Comparison of ENCODE assay signal across 1 cellular context in the genomic region with DNA sequence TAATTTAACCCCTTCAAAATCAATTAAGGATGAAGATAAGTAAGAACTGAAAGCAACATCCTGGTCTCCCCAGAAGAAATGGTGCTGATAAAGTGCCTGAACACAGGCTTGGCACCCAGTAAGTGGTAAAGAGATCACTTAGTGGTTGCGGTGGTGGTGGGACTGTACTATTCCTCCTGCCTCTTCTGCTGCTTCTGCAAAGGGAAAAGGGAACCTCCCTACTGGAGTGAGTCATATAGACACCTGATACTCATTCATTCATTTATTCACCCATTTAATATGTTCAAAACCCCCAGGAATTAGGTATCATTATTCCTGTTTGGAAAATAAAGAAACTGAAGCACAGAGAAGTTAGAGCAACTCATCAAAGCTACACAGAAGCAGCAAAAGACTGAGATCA.
TF ChIP-seq lines count a peak whose summit lies in the region.

No MANE protein-coding gene starts in this region.

TF ChIP-seq in GM12878, 131 proteins besides CTCF, POLR2A, EP300 and RAD21:
- no peak for TF ChIP-seq HCFC1 (IDR thresholded peaks at IDR 0.05; ENCODE audit: low read length)
- no peak for TF ChIP-seq IKZF2 (IDR thresholded peaks at IDR 0.05)
- TF ChIP-seq PML (IDR thresholded peaks at IDR 0.05; ENCODE audit: low read length): no peak
- no peak for TF ChIP-seq ZNF384 (IDR thresholded peaks at IDR 0.05; ENCODE audit: borderline replicate concordance, low read depth, low read length)
- TF ChIP-seq KDM1A (IDR thresholded peaks at IDR 0.05; ENCODE audit: borderline replicate concordance): no peak
- no peak for TF ChIP-seq POU2F2 (IDR thresholded peaks at IDR 0.05; ENCODE audit: borderline replicate concordance, low read depth, low read length)
- TF ChIP-seq NR2F1 (conservative IDR thresholded peaks at IDR 0.05): no peak
- TF ChIP-seq RUNX3 (IDR thresholded peaks at IDR 0.05; ENCODE audit: low read length): peak; percentile 70
- TF ChIP-seq POLR2AphosphoS5 (IDR thresholded peaks at IDR 0.05; ENCODE audit: low read length): no peak
- peak; percentile 63 for TF ChIP-seq EED (IDR thresholded peaks at IDR 0.05; ENCODE audit: low read depth)
- TF ChIP-seq, protein P1, sequence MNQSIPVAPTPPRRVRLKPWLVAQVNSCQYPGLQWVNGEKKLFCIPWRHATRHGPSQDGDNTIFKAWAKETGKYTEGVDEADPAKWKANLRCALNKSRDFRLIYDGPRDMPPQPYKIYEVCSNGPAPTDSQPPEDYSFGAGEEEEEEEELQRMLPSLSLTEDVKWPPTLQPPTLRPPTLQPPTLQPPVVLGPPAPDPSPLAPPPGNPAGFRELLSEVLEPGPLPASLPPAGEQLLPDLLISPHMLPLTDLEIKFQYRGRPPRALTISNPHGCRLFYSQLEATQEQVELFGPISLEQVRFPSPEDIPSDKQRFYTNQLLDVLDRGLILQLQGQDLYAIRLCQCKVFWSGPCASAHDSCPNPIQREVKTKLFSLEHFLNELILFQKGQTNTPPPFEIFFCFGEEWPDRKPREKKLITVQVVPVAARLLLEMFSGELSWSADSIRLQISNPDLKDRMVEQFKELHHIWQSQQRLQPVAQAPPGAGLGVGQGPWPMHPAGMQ (IDR thresholded peaks at IDR 0.05; ENCODE audit: borderline replicate concordance): no peak
- no peak for TF ChIP-seq YBX1 (IDR thresholded peaks at IDR 0.05)
- TF ChIP-seq CBFB (IDR thresholded peaks at IDR 0.05; ENCODE audit: low read depth): no peak
- no peak for TF ChIP-seq CHD4 (IDR thresholded peaks at IDR 0.05)
- TF ChIP-seq JUNB (IDR thresholded peaks at IDR 0.05): peak; percentile 35; the same call in 1 of the 2 replicates
- no peak for TF ChIP-seq SUZ12 (IDR thresholded peaks at IDR 0.05; ENCODE audit: unreplicated experiment)
- no peak for TF ChIP-seq ZNF207 (IDR thresholded peaks at IDR 0.05; ENCODE audit: borderline replicate concordance)
- TF ChIP-seq ZZZ3 (IDR thresholded peaks at IDR 0.05; ENCODE audit: control insufficient read depth, insufficient read length, low read depth): no peak
- TF ChIP-seq SREBF1 (IDR thresholded peaks at IDR 0.05; ENCODE audit: low read length): no peak
- TF ChIP-seq RELA (IDR thresholded peaks at IDR 0.05; ENCODE audit: borderline replicate concordance, partially characterized antibody): no peak
- TF ChIP-seq, protein P2, sequence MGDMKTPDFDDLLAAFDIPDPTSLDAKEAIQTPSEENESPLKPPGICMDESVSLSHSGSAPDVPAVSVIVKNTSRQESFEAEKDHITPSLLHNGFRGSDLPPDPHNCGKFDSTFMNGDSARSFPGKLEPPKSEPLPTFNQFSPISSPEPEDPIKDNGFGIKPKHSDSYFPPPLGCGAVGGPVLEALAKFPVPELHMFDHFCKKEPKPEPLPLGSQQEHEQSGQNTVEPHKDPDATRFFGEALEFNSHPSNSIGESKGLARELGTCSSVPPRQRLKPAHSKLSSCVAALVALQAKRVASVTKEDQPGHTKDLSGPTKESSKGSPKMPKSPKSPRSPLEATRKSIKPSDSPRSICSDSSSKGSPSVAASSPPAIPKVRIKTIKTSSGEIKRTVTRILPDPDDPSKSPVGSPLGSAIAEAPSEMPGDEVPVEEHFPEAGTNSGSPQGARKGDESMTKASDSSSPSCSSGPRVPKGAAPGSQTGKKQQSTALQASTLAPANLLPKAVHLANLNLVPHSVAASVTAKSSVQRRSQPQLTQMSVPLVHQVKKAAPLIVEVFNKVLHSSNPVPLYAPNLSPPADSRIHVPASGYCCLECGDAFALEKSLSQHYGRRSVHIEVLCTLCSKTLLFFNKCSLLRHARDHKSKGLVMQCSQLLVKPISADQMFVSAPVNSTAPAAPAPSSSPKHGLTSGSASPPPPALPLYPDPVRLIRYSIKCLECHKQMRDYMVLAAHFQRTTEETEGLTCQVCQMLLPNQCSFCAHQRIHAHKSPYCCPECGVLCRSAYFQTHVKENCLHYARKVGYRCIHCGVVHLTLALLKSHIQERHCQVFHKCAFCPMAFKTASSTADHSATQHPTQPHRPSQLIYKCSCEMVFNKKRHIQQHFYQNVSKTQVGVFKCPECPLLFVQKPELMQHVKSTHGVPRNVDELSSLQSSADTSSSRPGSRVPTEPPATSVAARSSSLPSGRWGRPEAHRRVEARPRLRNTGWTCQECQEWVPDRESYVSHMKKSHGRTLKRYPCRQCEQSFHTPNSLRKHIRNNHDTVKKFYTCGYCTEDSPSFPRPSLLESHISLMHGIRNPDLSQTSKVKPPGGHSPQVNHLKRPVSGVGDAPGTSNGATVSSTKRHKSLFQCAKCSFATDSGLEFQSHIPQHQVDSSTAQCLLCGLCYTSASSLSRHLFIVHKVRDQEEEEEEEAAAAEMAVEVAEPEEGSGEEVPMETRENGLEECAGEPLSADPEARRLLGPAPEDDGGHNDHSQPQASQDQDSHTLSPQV (IDR thresholded peaks at IDR 0.05): no peak
- TF ChIP-seq TCF7 (IDR thresholded peaks at IDR 0.05; ENCODE audit: borderline replicate concordance): no peak
- TF ChIP-seq KAT2A (conservative IDR thresholded peaks at IDR 0.05; ENCODE audit: control insufficient read depth, low read depth, low read length): no peak
